In the genomic region with DNA sequence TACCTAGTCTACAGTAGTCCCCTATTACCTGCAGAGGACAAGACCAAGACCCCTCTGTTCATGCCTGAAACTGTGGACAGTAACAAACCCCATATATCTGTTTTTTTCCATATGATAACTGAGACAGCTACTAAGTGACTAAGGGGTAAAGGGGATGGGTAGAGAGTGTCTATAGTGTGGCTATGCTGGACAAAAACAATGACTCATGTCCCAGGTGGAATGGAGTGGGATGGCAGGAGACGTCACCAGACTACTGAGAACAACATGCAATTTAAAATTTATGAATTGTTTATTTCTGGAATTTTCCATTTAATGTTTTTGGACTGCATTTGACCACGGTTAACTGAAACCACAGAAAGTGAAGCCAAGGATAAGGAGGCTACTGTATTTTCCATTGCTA, we compare ENCODE assay signal across 14 cellular contexts.
DNase-seq lines count a peak whose midpoint lies in the region; ATAC-seq and TF ChIP-seq lines count a peak whose summit lies in the region.
"Had no signal": no experiment of that assay in that cellular context is flagged by ENCODE, and none has a peak within 500 bp of the region (broad histone marks: within the 10 kb centered on the region; RNA-seq: fewer than 3 reads in every experiment).

No MANE protein-coding gene starts in this region.

- no peak for ATAC-seq in GM21825 (IDR thresholded peaks at IDR 0.05; ENCODE audit: unreplicated experiment)

- in situ Hi-C loops in GM13976 (cut with MboI; ENCODE audit: low sequenced_read_pairs, unreplicated experiment) = no loop called here

- peaks cover 17% of the 10 kb centered on the region for H3K36me3 Mint-ChIP-seq in osteocyte (ENCODE audit: unreplicated experiment)

- H3K9me3 Mint-ChIP-seq in osteocyte (ENCODE audit: unreplicated experiment) = no peaks in the 10 kb centered on the region

- no peak for TF ChIP-seq CTCF in osteocyte (IDR thresholded peaks at IDR 0.05)
- no peak for TF ChIP-seq CTCF in GM13976 (IDR thresholded peaks at IDR 0.05; ENCODE audit: borderline replicate concordance, control extremely low read depth, extremely low read depth, insufficient read depth, missing control alignments)

- no peaks in the 10 kb centered on the region for H3K27me3 Mint-ChIP-seq in osteocyte (ENCODE audit: unreplicated experiment)

- DNase-seq in GM03348 (ENCODE audit: low spot score) = peak; percentile 48
- peak; percentile 61 for DNase-seq in M059J (ENCODE audit: low read depth)
- peak; percentile 68 to 83 for DNase-seq in dermis microvascular lymphatic vessel endothelial cell (ENCODE audit: low read depth in 2 of 2)
- DNase-seq in osteocyte (ENCODE audit: extremely low spot score, unreplicated experiment) = no peak
- DNase-seq in T-helper 9 cell = no peak
- DNase-seq in NCI-H510A treated with DMSO at 0.1 percent for 48 hours (lab: John Stamatoyannopoulos, UW) = no peak
- DNase-seq in GM13976 (ENCODE audit: low spot score) = no peak
- DNase-seq: activated CD8-positive, alpha-beta memory T cell treated with anti-CD3 and anti-CD28 coated beads, Interleukin-2, amount 50 U/mL, for 4 hours; activated naive CD4-positive, alpha-beta T cell treated with Interleukin-2 at 50 U/mL for 16 hours; central memory CD4-positive, alpha-beta T cell; MM.1S; NCI-H2081 treated with DMSO at 0.1 percent for 48 hours; stomach had no signal

- peaks cover 14% of the 10 kb centered on the region for H3K4me1 Mint-ChIP-seq in osteocyte (ENCODE audit: unreplicated experiment)

- no peak overlapping the region for H3K4me3 Mint-ChIP-seq in osteocyte (ENCODE audit: unreplicated experiment)

- peak overlapping the region; percentile 47 for H3K27ac Mint-ChIP-seq in osteocyte (ENCODE audit: unreplicated experiment)

Comparison
In these comparisons a context has a peak if more than half of its experiments do, and no peak if none do; other contexts are left out.
1. DNase-seq: peak in GM03348 (single experiment), M059J (single experiment) and dermis microvascular lymphatic vessel endothelial cell (2 of 2); none in osteocyte (single experiment), T-helper 9 cell (single experiment), NCI-H510A treated with DMSO at 0.1 percent for 48 hours (single experiment) and GM13976 (single experiment).